2 cellular contexts compared by ENCODE assay signal in the genomic region with DNA sequence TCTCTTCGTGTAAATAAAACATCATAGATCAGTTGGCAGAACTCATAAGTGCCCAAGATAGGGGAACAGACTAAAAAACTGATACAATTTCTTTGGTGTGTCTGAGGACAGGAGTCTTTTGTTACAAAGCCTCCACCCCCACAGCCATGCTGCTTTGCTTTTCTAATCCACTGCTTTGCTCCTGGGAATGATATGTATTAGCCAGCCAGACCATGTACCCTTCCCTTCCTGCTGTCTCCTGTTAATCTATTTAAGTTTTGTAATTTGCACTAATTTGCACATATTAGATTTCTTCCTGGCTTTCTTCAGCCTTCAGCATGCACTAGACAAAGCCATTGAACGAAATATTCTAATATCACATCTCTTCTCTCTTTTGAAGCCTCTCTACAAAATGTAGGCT.
TF ChIP-seq lines count a peak whose summit lies in the region.

No MANE protein-coding gene starts in this region.

TF ChIP-seq in HepG2, 621 proteins besides CTCF, POLR2A, EP300 and RAD21 (continued from another document):
- TF ChIP-seq ZFY (CRISPR knock-in tag; IDR thresholded peaks at IDR 0.05) (no peak), MBD4 (IDR thresholded peaks at IDR 0.05; ENCODE audit: borderline replicate concordance, low read length) (no peak), ZNF724P (CRISPR knock-in tag; IDR thresholded peaks at IDR 0.05; ENCODE audit: borderline replicate concordance) (no peak), TSC22D2 (CRISPR knock-in tag; IDR thresholded peaks at IDR 0.05; ENCODE audit: borderline replicate concordance) (no peak), EHMT2 (IDR thresholded peaks at IDR 0.05; ENCODE audit: borderline replicate concordance, low read depth, low read length) (0 out of 2 replicates have a peak, but pooled peaks have one; percentile 35), ZNF720 (CRISPR knock-in tag; IDR thresholded peaks at IDR 0.05) (no peak), ZNF598 (CRISPR knock-in tag; IDR thresholded peaks at IDR 0.05; ENCODE audit: borderline replicate concordance) (no peak), EED (CRISPR knock-in tag; IDR thresholded peaks at IDR 0.05) (no peak), HOXA5 (CRISPR knock-in tag; IDR thresholded peaks at IDR 0.05) (no peak), NFIC (IDR thresholded peaks at IDR 0.05; ENCODE audit: low read length) (no peak), ZKSCAN1 (IDR thresholded peaks at IDR 0.05; ENCODE audit: low read length) (no peak), RBFOX2 (IDR thresholded peaks at IDR 0.05; ENCODE audit: low read depth, low read length) (0 out of 2 replicates have a peak, but pooled peaks have one; percentile 28), MEIS1 (CRISPR knock-in tag; IDR thresholded peaks at IDR 0.05; ENCODE audit: borderline replicate concordance) (no peak), HNRNPH1 (optimal IDR thresholded peaks at IDR 0.05; ENCODE audit: low read depth, low read length) (no peak)
- TF ChIP-seq, protein P1, sequence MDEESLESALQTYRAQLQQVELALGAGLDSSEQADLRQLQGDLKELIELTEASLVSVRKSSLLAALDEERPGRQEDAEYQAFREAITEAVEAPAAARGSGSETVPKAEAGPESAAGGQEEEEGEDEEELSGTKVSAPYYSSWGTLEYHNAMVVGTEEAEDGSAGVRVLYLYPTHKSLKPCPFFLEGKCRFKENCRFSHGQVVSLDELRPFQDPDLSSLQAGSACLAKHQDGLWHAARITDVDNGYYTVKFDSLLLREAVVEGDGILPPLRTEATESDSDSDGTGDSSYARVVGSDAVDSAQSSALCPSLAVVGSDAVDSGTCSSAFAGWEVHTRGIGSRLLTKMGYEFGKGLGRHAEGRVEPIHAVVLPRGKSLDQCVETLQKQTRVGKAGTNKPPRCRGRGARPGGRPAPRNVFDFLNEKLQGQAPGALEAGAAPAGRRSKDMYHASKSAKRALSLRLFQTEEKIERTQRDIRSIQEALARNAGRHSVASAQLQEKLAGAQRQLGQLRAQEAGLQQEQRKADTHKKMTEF (CRISPR knock-in tag; IDR thresholded peaks at IDR 0.05): no peak
- TF ChIP-seq, protein P2, sequence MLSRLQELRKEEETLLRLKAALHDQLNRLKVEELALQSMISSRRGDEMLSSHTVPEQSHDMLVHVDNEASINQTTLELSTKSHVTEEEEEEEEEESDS (CRISPR knock-in tag; IDR thresholded peaks at IDR 0.05; ENCODE audit: borderline replicate concordance): no peak
- TF ChIP-seq, protein P3, sequence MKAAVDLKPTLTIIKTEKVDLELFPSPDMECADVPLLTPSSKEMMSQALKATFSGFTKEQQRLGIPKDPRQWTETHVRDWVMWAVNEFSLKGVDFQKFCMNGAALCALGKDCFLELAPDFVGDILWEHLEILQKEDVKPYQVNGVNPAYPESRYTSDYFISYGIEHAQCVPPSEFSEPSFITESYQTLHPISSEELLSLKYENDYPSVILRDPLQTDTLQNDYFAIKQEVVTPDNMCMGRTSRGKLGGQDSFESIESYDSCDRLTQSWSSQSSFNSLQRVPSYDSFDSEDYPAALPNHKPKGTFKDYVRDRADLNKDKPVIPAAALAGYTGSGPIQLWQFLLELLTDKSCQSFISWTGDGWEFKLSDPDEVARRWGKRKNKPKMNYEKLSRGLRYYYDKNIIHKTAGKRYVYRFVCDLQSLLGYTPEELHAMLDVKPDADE (CRISPR knock-in tag; IDR thresholded peaks at IDR 0.05): no peak
- TF ChIP-seq, protein P4, sequence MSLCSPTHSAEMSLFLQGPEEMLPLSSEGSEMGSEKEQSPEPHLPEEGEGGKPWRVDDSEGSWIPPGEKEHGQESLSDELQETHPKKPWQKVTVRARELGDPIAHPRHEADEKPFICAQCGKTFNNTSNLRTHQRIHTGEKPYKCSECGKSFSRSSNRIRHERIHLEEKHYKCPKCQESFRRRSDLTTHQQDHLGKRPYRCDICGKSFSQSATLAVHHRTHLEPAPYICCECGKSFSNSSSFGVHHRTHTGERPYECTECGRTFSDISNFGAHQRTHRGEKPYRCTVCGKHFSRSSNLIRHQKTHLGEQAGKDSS (CRISPR knock-in tag; IDR thresholded peaks at IDR 0.05; ENCODE audit: borderline replicate concordance, low read depth): no peak
- TF ChIP-seq, protein P5, sequence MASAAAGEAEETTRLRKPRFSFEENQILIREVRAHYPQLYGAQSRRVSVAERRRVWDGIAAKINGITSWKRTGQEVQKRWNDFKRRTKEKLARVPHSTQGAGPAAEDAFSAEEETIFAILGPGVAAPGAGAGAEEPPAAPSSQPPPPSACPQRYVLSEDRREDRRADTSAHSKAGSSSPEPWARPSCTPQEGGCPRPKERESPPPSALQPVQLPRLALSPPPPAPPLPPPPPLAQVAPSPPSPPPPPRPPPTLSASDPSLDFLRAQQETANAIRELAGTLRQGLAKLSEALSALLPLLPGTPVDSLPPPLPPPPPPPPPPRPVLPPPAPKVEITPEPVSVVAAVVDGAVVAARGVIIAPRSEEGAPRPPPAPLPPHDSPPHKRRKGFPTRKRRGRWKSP (CRISPR knock-in tag; IDR thresholded peaks at IDR 0.05): no peak

TF ChIP-seq in SK-N-SH, 30 proteins besides CTCF, POLR2A, EP300 and RAD21 (continued from another document):
- TF ChIP-seq, protein P6, sequence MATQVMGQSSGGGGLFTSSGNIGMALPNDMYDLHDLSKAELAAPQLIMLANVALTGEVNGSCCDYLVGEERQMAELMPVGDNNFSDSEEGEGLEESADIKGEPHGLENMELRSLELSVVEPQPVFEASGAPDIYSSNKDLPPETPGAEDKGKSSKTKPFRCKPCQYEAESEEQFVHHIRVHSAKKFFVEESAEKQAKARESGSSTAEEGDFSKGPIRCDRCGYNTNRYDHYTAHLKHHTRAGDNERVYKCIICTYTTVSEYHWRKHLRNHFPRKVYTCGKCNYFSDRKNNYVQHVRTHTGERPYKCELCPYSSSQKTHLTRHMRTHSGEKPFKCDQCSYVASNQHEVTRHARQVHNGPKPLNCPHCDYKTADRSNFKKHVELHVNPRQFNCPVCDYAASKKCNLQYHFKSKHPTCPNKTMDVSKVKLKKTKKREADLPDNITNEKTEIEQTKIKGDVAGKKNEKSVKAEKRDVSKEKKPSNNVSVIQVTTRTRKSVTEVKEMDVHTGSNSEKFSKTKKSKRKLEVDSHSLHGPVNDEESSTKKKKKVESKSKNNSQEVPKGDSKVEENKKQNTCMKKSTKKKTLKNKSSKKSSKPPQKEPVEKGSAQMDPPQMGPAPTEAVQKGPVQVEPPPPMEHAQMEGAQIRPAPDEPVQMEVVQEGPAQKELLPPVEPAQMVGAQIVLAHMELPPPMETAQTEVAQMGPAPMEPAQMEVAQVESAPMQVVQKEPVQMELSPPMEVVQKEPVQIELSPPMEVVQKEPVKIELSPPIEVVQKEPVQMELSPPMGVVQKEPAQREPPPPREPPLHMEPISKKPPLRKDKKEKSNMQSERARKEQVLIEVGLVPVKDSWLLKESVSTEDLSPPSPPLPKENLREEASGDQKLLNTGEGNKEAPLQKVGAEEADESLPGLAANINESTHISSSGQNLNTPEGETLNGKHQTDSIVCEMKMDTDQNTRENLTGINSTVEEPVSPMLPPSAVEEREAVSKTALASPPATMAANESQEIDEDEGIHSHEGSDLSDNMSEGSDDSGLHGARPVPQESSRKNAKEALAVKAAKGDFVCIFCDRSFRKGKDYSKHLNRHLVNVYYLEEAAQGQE (IDR thresholded peaks at IDR 0.05; ENCODE audit: low read depth, low read length): no peak
- no peak for TF ChIP-seq SIN3A (IDR thresholded peaks at IDR 0.05; ENCODE audit: borderline replicate concordance, low read depth, low read length)
- TF ChIP-seq, protein P7, sequence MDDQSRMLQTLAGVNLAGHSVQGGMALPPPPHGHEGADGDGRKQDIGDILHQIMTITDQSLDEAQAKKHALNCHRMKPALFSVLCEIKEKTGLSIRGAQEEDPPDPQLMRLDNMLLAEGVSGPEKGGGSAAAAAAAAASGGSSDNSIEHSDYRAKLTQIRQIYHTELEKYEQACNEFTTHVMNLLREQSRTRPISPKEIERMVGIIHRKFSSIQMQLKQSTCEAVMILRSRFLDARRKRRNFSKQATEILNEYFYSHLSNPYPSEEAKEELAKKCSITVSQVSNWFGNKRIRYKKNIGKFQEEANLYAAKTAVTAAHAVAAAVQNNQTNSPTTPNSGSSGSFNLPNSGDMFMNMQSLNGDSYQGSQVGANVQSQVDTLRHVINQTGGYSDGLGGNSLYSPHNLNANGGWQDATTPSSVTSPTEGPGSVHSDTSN (IDR thresholded peaks at IDR 0.05): no peak
- TF ChIP-seq TEAD4 (IDR thresholded peaks at IDR 0.05; ENCODE audit: borderline replicate concordance, insufficient read depth): no peak
- TF ChIP-seq MXI1 (IDR thresholded peaks at IDR 0.05; ENCODE audit: low read depth, low read length): peak; percentile 48; the same call in 1 of the 2 replicates
- no peak for TF ChIP-seq RXRA (IDR thresholded peaks at IDR 0.05; ENCODE audit: borderline replicate concordance, low read depth)
- TF ChIP-seq EZH2phosphoT487 (IDR thresholded peaks at IDR 0.05; ENCODE audit: borderline replicate concordance, low read depth): no peak
